Comparison of ENCODE assay signal across 9 cellular contexts in the genomic region with DNA sequence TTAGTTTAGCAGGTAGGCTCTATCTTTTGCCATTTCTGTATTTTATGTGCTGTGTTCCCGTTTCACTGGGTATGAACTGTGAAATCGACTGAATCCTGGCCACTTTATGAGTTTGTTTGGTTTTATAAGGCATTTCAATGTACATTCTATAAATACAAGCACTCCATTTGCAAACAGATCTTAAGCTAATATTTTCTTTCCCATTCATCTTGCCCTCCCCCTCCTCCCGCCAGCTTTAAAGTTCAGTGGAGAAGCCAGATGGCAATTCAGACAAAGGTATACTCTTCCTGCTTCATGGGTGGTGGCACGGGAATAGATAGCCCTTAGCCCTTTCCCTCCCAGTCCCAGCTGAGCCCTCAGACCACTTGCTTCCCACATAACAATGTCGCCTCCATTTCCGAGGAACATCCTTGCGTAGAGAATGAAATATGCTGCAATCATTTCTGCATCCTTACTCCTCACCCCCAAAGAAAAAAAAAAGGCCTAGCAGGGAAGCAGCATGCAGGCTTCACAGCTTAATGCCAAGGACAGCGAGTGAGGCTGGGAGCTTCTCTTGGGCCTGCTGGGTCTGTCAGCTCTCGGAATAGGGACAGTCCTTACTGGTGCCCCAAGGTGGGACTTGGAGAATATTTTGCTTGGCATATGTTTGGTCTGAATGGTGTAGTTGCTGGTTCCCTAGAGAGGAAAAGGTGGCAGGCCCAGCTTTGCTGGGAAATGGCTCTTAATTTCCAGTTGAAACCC. TPM values are rescaled to one million over a fixed set of nuclear protein-coding genes. Genes with fewer than 3 reads are reported as not detected.
DNase-seq lines count a peak whose midpoint lies in the region; ATAC-seq and TF ChIP-seq lines count a peak whose summit lies in the region.
"Had no signal": no experiment of that assay in that cellular context is flagged by ENCODE, and none has a peak within 500 bp of the region (broad histone marks: within the 10 kb centered on the region; RNA-seq: fewer than 3 reads in every experiment).

No MANE protein-coding gene starts in this region.

- H3K27ac Mint-ChIP-seq in activated naive CD8-positive, alpha-beta T cell treated with anti-CD3 and anti-CD28 coated beads, Interleukin-2, amount 10 ng/mL, durations not matched to agents 7 days and 5 days = peak overlapping the region; percentile 57

- no peak for TF ChIP-seq EP300 in neural cell (conservative IDR thresholded peaks at IDR 0.05; ENCODE audit: poor library complexity, severe bottlenecking)

- H3K4me1 Mint-ChIP-seq in activated naive CD8-positive, alpha-beta T cell treated with anti-CD3 and anti-CD28 coated beads, Interleukin-2, amount 10 ng/mL, durations not matched to agents 7 days and 5 days = peaks cover 54% of the 10 kb centered on the region

- no peak overlapping the region for H3K4me2 ChIP-seq in neural cell (ENCODE audit: low read length)

- H3F3A ChIP-seq in neural cell (ENCODE audit: insufficient read depth, low read length, poor library complexity, severe bottlenecking) = no peaks in the 10 kb centered on the region

- H3K9me2 ChIP-seq in neural cell (ENCODE audit: insufficient read depth, low read length) = no peaks in the 10 kb centered on the region

- no peak overlapping the region for H3K9ac ChIP-seq in neural cell (ENCODE audit: low read length)

- no peaks in the 10 kb centered on the region for H3K9me3 ChIP-seq in neural cell (ENCODE audit: low read length)

- no peaks in the 10 kb centered on the region for H3K27me3 Mint-ChIP-seq in activated naive CD8-positive, alpha-beta T cell treated with anti-CD3 and anti-CD28 coated beads, Interleukin-2, amount 10 ng/mL, durations not matched to agents 7 days and 5 days

- H3K4me3 Mint-ChIP-seq in activated naive CD8-positive, alpha-beta T cell treated with anti-CD3 and anti-CD28 coated beads, Interleukin-2, amount 10 ng/mL, durations not matched to agents 7 days and 5 days = no peak overlapping the region

- no peaks in the 10 kb centered on the region for H3K9me3 Mint-ChIP-seq in activated naive CD8-positive, alpha-beta T cell treated with anti-CD3 and anti-CD28 coated beads, Interleukin-2, amount 10 ng/mL, durations not matched to agents 7 days and 5 days

- no peaks in the 10 kb centered on the region for H4K20me1 ChIP-seq in neural cell (ENCODE audit: insufficient read depth)

- no peak for TF ChIP-seq CTCF in neural cell (IDR thresholded peaks at IDR 0.05; ENCODE audit: poor library complexity, severe bottlenecking)

- peak overlapping the region; percentile 72 for H3K27ac ChIP-seq in neural cell (ENCODE audit: low read length)

- POLR2A ChIA-PET in activated naive CD8-positive, alpha-beta T cell treated with anti-CD3 and anti-CD28 coated beads, Interleukin-2, amount 10 ng/mL, durations not matched to agents 7 days and 5 days (lab: Charles Lee) = interaction anchor here (0.6 to 1.5 kb wide), 5 partner anchors 40 to 1829 kb away, joined by 3 to 4 read pairs (median 3); a partner anchor contains a TSS

- no peaks in the 10 kb centered on the region for H3K79me2 ChIP-seq in neural cell (replicated peaks; ENCODE audit: insufficient read depth, low read length)

- ATAC-seq in activated naive CD8-positive, alpha-beta T cell treated with anti-CD3 and anti-CD28 coated beads, Interleukin-2, amount 10 ng/mL, durations not matched to agents 7 days and 5 days (ENCODE audit: low read depth) = no peak
- ATAC-seq in GM18873 (IDR thresholded peaks at IDR 0.05; ENCODE audit: low FRiP score, unreplicated experiment) = no peak
- ATAC-seq in GM18502 (IDR thresholded peaks at IDR 0.05; ENCODE audit: poor library complexity, unreplicated experiment) = no peak

- H3K27me3 ChIP-seq in neural cell (ENCODE audit: insufficient read depth, low read depth, low read length) = no peaks in the 10 kb centered on the region

- peaks cover 4% of the 10 kb centered on the region for H3K36me3 ChIP-seq in neural cell (ENCODE audit: insufficient read depth, low read length)

- DNase-seq in DMS53 treated with DMSO at 0.1 percent for 48 hours (lab: John Stamatoyannopoulos, UW; ENCODE audit: unreplicated experiment) = peak; percentile 86
- DNase-seq in NCI-H2029 (lab: John Stamatoyannopoulos, UW) = peak; percentile 53
- DNase-seq in activated naive CD8-positive, alpha-beta T cell treated with anti-CD3 and anti-CD28 coated beads, Interleukin-2, amount 10 ng/mL, durations not matched to agents 7 days and 5 days = no peak
- DNase-seq in activated T-cell treated with anti-CD3 and anti-CD28 coated beads for 4 hours = no peak
- no peak for DNase-seq in mucosa of gallbladder (ENCODE audit: low spot score)
- DNase-seq: stimulated activated CD4-positive, alpha-beta T cell treated with anti-CD3 and anti-CD28 coated beads, Interleukin-12 subunit alpha, Interleukin-12 subunit beta, amount 100 ng/mL, for 4 hours had no signal

- H3K4me3 ChIP-seq in neural cell (ENCODE audit: low read length) = no peak overlapping the region

- no peak for TF ChIP-seq RAD21 in neural cell (conservative IDR thresholded peaks at IDR 0.05)

- peaks cover 33% of the 10 kb centered on the region for H3K36me3 Mint-ChIP-seq in activated naive CD8-positive, alpha-beta T cell treated with anti-CD3 and anti-CD28 coated beads, Interleukin-2, amount 10 ng/mL, durations not matched to agents 7 days and 5 days

- no peak overlapping the region for H2AFZ ChIP-seq in neural cell (ENCODE audit: low read depth, low read length)

TF ChIP-seq in neural cell, 6 proteins besides CTCF, POLR2A, EP300 and RAD21:
- no peak for TF ChIP-seq POLR2AphosphoS5 (IDR thresholded peaks at IDR 0.05)
- TF ChIP-seq SMC3 (conservative IDR thresholded peaks at IDR 0.05; ENCODE audit: poor library complexity) = no peak
- TF ChIP-seq EZH2 (IDR thresholded peaks at IDR 0.05; ENCODE audit: borderline replicate concordance, insufficient read depth, low read length, poor library complexity, severe bottlenecking) = no peak
- no peak for TF ChIP-seq MXI1 (conservative IDR thresholded peaks at IDR 0.05; ENCODE audit: poor library complexity, severe bottlenecking)
- TF ChIP-seq, protein P1, sequence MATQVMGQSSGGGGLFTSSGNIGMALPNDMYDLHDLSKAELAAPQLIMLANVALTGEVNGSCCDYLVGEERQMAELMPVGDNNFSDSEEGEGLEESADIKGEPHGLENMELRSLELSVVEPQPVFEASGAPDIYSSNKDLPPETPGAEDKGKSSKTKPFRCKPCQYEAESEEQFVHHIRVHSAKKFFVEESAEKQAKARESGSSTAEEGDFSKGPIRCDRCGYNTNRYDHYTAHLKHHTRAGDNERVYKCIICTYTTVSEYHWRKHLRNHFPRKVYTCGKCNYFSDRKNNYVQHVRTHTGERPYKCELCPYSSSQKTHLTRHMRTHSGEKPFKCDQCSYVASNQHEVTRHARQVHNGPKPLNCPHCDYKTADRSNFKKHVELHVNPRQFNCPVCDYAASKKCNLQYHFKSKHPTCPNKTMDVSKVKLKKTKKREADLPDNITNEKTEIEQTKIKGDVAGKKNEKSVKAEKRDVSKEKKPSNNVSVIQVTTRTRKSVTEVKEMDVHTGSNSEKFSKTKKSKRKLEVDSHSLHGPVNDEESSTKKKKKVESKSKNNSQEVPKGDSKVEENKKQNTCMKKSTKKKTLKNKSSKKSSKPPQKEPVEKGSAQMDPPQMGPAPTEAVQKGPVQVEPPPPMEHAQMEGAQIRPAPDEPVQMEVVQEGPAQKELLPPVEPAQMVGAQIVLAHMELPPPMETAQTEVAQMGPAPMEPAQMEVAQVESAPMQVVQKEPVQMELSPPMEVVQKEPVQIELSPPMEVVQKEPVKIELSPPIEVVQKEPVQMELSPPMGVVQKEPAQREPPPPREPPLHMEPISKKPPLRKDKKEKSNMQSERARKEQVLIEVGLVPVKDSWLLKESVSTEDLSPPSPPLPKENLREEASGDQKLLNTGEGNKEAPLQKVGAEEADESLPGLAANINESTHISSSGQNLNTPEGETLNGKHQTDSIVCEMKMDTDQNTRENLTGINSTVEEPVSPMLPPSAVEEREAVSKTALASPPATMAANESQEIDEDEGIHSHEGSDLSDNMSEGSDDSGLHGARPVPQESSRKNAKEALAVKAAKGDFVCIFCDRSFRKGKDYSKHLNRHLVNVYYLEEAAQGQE (IDR thresholded peaks at IDR 0.05; ENCODE audit: borderline replicate concordance) = no peak
- no peak for TF ChIP-seq TAF1 (IDR thresholded peaks at IDR 0.05; ENCODE audit: low read depth)

RNA-seq across cellular contexts. Expression of a gene that starts 52.8 kb away (rescaled TPM):
- total RNA-seq in activated naive CD8-positive, alpha-beta T cell treated with anti-CD3 and anti-CD28 coated beads, Interleukin-2, amount 10 ng/mL, durations not matched to agents 7 days and 5 days = 100 to 1,000 TPM; 565 to 587 TPM
- 1,017 and 1,027 TPM in 2 replicates for polyA plus RNA-seq in neural cell
- 278 and 312 TPM in 2 replicates for polyA minus RNA-seq in neural cell
- total RNA-seq in mucosa of gallbladder = 343 TPM

Comparison
In these comparisons a context has a peak if more than half of its experiments do, and no peak if none do; other contexts are left out.
1. DNase-seq: peak in DMS53 treated with DMSO at 0.1 percent for 48 hours (single experiment) and NCI-H2029 (single experiment); none in activated naive CD8-positive, alpha-beta T cell treated with anti-CD3 and anti-CD28 coated beads, Interleukin-2, amount 10 ng/mL, durations not matched to agents 7 days and 5 days (single experiment), activated T-cell treated with anti-CD3 and anti-CD28 coated beads for 4 hours (single experiment) and mucosa of gallbladder (single experiment).